In the genomic region with DNA sequence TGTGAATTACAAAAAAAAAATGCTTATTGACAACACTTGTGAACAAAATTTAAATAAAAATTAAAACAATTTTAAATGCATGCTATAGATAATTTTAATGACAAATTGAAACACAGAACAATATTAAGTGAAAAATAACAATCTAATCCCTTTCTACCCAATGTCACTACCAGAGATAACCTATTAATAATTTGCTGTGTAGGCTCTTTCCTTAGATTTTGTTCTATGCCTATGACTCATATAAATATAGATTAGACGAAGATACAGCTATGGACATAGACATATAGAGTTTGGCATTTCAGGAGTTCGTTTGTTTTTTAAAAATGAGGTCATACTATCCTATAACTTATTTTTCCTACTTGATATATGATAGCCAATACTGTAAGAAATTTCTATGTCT, we compare ENCODE assay signal across 1 cellular context.
TF ChIP-seq lines count a peak whose summit lies in the region.

No MANE protein-coding gene starts in this region.

TF ChIP-seq in HEK293, 187 proteins besides CTCF, POLR2A, EP300 and RAD21 (continued from another document):
- TF ChIP-seq, protein P1, sequence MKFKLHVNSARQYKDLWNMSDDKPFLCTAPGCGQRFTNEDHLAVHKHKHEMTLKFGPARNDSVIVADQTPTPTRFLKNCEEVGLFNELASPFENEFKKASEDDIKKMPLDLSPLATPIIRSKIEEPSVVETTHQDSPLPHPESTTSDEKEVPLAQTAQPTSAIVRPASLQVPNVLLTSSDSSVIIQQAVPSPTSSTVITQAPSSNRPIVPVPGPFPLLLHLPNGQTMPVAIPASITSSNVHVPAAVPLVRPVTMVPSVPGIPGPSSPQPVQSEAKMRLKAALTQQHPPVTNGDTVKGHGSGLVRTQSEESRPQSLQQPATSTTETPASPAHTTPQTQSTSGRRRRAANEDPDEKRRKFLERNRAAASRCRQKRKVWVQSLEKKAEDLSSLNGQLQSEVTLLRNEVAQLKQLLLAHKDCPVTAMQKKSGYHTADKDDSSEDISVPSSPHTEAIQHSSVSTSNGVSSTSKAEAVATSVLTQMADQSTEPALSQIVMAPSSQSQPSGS (tag by site-specific recombination; IDR thresholded peaks at IDR 0.05; ENCODE audit: low read depth): peak; percentile 36; the same call in 1 of the 2 replicates
